ENCODE assay signal across 1 cellular context in the genomic region with DNA sequence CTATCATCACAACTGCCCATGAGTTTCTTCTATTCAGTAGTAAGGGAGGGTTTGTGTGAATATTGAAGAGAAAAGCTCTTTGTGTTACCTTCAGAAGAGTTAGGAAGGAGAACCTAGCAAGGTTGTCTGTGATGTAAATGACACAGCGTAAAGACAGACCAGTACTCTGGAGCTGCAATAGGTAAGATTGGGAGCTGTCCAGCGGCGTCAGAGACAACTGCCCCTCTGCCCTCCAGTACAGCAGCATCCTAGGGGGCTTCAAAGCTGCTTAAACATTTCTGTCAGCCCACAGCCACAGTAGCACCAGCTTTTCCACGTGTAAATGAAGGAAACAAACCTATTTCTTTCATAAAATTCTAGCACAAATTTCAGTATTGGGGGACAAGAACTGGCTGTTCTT.
TF ChIP-seq lines count a peak whose summit lies in the region.

No MANE protein-coding gene starts in this region.

TF ChIP-seq in WTC11, 78 proteins besides CTCF, POLR2A, EP300 and RAD21 (continued from another document):
- TF ChIP-seq, protein P1, sequence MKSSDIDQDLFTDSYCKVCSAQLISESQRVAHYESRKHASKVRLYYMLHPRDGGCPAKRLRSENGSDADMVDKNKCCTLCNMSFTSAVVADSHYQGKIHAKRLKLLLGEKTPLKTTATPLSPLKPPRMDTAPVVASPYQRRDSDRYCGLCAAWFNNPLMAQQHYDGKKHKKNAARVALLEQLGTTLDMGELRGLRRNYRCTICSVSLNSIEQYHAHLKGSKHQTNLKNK (CRISPR knock-in tag; IDR thresholded peaks at IDR 0.05) = no peak
- TF ChIP-seq, protein P2, sequence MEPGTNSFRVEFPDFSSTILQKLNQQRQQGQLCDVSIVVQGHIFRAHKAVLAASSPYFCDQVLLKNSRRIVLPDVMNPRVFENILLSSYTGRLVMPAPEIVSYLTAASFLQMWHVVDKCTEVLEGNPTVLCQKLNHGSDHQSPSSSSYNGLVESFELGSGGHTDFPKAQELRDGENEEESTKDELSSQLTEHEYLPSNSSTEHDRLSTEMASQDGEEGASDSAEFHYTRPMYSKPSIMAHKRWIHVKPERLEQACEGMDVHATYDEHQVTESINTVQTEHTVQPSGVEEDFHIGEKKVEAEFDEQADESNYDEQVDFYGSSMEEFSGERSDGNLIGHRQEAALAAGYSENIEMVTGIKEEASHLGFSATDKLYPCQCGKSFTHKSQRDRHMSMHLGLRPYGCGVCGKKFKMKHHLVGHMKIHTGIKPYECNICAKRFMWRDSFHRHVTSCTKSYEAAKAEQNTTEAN (CRISPR knock-in tag; IDR thresholded peaks at IDR 0.05) = no peak
- TF ChIP-seq, protein P3, sequence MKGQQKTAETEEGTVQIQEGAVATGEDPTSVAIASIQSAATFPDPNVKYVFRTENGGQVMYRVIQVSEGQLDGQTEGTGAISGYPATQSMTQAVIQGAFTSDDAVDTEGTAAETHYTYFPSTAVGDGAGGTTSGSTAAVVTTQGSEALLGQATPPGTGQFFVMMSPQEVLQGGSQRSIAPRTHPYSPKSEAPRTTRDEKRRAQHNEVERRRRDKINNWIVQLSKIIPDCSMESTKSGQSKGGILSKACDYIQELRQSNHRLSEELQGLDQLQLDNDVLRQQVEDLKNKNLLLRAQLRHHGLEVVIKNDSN (CRISPR knock-in tag; IDR thresholded peaks at IDR 0.05) = no peak
TF ChIP-seq in WTC11: peak in this region for 0.
